ENCODE assay signal across 2 cellular contexts in genomic region chr5:149152317-149152746, GRCh38.
TF ChIP-seq lines count a peak whose summit lies in the region.

No MANE protein-coding gene starts in this region.

TF ChIP-seq in A549, 52 proteins besides CTCF, POLR2A, EP300 and RAD21 (continued from another document):
- no peak for TF ChIP-seq TFCP2L1 (CRISPR knock-in tag; IDR thresholded peaks at IDR 0.05)
- TF ChIP-seq HOXB13 (CRISPR knock-in tag; IDR thresholded peaks at IDR 0.05; ENCODE audit: low read depth), result no peak
- TF ChIP-seq HOXB5 (CRISPR knock-in tag; IDR thresholded peaks at IDR 0.05), result no peak
- TF ChIP-seq FOSL2 (IDR thresholded peaks at IDR 0.05), result no peak
- TF ChIP-seq FOSL2 (CRISPR knock-in tag; IDR thresholded peaks at IDR 0.05), result 0 out of 2 replicates have a peak, but pooled peaks have one; percentile 7
- TF ChIP-seq, protein P1, sequence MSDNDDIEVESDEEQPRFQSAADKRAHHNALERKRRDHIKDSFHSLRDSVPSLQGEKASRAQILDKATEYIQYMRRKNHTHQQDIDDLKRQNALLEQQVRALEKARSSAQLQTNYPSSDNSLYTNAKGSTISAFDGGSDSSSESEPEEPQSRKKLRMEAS (IDR thresholded peaks at IDR 0.05), result peak; percentile 55; the same call in 1 of the 2 replicates
- no peak for TF ChIP-seq SMC3 (IDR thresholded peaks at IDR 0.05)
- TF ChIP-seq ZFP36 (IDR thresholded peaks at IDR 0.05; ENCODE audit: borderline replicate concordance, partially characterized antibody), result no peak
- no peak for TF ChIP-seq SREBF2 (IDR thresholded peaks at IDR 0.05)
- TF ChIP-seq HES2 (IDR thresholded peaks at IDR 0.05), result no peak
- TF ChIP-seq CHD4 (IDR thresholded peaks at IDR 0.05; ENCODE audit: borderline replicate concordance), result no peak
- TF ChIP-seq CBX2 (IDR thresholded peaks at IDR 0.05; ENCODE audit: borderline replicate concordance, low read depth), result no peak
- TF ChIP-seq HDAC2 (IDR thresholded peaks at IDR 0.05), result no peak
- no peak for TF ChIP-seq RNF2 (IDR thresholded peaks at IDR 0.05; ENCODE audit: borderline replicate concordance, low read depth)

TF ChIP-seq in HepG2, 621 proteins besides CTCF, POLR2A, EP300 and RAD21 (continues in another document):
- TF ChIP-seq SALL1 (CRISPR knock-in tag; IDR thresholded peaks at IDR 0.05), result peak; percentile 77; the same call in 1 of the 2 replicates
- TF ChIP-seq ZNF646 (CRISPR knock-in tag; IDR thresholded peaks at IDR 0.05), result no peak
- TF ChIP-seq, protein P2, sequence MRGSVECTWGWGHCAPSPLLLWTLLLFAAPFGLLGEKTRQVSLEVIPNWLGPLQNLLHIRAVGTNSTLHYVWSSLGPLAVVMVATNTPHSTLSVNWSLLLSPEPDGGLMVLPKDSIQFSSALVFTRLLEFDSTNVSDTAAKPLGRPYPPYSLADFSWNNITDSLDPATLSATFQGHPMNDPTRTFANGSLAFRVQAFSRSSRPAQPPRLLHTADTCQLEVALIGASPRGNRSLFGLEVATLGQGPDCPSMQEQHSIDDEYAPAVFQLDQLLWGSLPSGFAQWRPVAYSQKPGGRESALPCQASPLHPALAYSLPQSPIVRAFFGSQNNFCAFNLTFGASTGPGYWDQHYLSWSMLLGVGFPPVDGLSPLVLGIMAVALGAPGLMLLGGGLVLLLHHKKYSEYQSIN (CRISPR knock-in tag; IDR thresholded peaks at IDR 0.05; ENCODE audit: borderline replicate concordance), result no peak
- TF ChIP-seq ZNF124 (CRISPR knock-in tag; IDR thresholded peaks at IDR 0.05), result no peak
- peak; percentile 15; the same call in 1 of the 2 replicates for TF ChIP-seq ZBTB7B (CRISPR knock-in tag; IDR thresholded peaks at IDR 0.05)
- no peak for TF ChIP-seq WIZ (CRISPR knock-in tag; IDR thresholded peaks at IDR 0.05)
- TF ChIP-seq FOSL1 (CRISPR knock-in tag; IDR thresholded peaks at IDR 0.05; ENCODE audit: borderline replicate concordance), result no peak
- peak in 1 of 2 experiments; percentile 74; a peak in 1 of 4 replicates for TF ChIP-seq ATF4 (CRISPR knock-in tag; IDR thresholded peaks at IDR 0.05)
- no peak for TF ChIP-seq KMT2B (CRISPR knock-in tag; IDR thresholded peaks at IDR 0.05)
- TF ChIP-seq, protein P3, sequence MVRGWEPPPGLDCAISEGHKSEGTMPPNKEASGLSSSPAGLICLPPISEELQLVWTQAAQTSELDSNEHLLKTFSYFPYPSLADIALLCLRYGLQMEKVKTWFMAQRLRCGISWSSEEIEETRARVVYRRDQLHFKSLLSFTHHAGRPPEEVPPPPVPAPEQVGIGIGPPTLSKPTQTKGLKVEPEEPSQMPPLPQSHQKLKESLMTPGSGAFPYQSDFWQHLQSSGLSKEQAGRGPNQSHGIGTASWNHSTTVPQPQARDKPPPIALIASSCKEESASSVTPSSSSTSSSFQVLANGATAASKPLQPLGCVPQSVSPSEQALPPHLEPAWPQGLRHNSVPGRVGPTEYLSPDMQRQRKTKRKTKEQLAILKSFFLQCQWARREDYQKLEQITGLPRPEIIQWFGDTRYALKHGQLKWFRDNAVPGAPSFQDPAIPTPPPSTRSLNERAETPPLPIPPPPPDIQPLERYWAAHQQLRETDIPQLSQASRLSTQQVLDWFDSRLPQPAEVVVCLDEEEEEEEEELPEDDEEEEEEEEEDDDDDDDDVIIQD (CRISPR knock-in tag; IDR thresholded peaks at IDR 0.05; ENCODE audit: low read depth), result peak; percentile 80; the same call in 1 of the 2 replicates
- TF ChIP-seq ATF6 (CRISPR knock-in tag; conservative IDR thresholded peaks at IDR 0.05), result no peak
- no peak for TF ChIP-seq YEATS4 (CRISPR knock-in tag; IDR thresholded peaks at IDR 0.05; ENCODE audit: borderline replicate concordance)
- TF ChIP-seq NCOA5 (CRISPR knock-in tag; IDR thresholded peaks at IDR 0.05), result no peak
- TF ChIP-seq, protein P4, sequence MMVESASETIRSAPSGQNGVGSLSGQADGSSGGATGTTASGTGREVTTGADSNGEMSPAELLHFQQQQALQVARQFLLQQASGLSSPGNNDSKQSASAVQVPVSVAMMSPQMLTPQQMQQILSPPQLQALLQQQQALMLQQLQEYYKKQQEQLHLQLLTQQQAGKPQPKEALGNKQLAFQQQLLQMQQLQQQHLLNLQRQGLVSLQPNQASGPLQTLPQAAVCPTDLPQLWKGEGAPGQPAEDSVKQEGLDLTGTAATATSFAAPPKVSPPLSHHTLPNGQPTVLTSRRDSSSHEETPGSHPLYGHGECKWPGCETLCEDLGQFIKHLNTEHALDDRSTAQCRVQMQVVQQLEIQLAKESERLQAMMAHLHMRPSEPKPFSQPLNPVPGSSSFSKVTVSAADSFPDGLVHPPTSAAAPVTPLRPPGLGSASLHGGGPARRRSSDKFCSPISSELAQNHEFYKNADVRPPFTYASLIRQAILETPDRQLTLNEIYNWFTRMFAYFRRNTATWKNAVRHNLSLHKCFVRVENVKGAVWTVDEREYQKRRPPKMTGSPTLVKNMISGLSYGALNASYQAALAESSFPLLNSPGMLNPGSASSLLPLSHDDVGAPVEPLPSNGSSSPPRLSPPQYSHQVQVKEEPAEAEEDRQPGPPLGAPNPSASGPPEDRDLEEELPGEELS (CRISPR knock-in tag; IDR thresholded peaks at IDR 0.05), result peak; percentile 78
- TF ChIP-seq PRDM4 (CRISPR knock-in tag; IDR thresholded peaks at IDR 0.05; ENCODE audit: borderline replicate concordance), result no peak
- peak; percentile 95 for TF ChIP-seq NR2F6 (IDR thresholded peaks at IDR 0.05)
- TF ChIP-seq NR2F6 (CRISPR knock-in tag; IDR thresholded peaks at IDR 0.05), result peak; percentile 96
- TF ChIP-seq REXO4 (CRISPR knock-in tag; IDR thresholded peaks at IDR 0.05; ENCODE audit: borderline replicate concordance), result no peak
- peak; percentile 73 for TF ChIP-seq BCL6 (CRISPR knock-in tag; IDR thresholded peaks at IDR 0.05)
- no peak for TF ChIP-seq GTF3A (CRISPR knock-in tag; conservative IDR thresholded peaks at IDR 0.05)
- no peak for TF ChIP-seq ZSCAN25 (CRISPR knock-in tag; IDR thresholded peaks at IDR 0.05)
- TF ChIP-seq RORA (CRISPR knock-in tag; IDR thresholded peaks at IDR 0.05), result peak; percentile 67; the same call in 1 of the 2 replicates
- TF ChIP-seq UBTF (CRISPR knock-in tag; IDR thresholded peaks at IDR 0.05), result no peak
- TF ChIP-seq ZNF790 (CRISPR knock-in tag; IDR thresholded peaks at IDR 0.05; ENCODE audit: borderline replicate concordance), result no peak
- TF ChIP-seq, protein P5, sequence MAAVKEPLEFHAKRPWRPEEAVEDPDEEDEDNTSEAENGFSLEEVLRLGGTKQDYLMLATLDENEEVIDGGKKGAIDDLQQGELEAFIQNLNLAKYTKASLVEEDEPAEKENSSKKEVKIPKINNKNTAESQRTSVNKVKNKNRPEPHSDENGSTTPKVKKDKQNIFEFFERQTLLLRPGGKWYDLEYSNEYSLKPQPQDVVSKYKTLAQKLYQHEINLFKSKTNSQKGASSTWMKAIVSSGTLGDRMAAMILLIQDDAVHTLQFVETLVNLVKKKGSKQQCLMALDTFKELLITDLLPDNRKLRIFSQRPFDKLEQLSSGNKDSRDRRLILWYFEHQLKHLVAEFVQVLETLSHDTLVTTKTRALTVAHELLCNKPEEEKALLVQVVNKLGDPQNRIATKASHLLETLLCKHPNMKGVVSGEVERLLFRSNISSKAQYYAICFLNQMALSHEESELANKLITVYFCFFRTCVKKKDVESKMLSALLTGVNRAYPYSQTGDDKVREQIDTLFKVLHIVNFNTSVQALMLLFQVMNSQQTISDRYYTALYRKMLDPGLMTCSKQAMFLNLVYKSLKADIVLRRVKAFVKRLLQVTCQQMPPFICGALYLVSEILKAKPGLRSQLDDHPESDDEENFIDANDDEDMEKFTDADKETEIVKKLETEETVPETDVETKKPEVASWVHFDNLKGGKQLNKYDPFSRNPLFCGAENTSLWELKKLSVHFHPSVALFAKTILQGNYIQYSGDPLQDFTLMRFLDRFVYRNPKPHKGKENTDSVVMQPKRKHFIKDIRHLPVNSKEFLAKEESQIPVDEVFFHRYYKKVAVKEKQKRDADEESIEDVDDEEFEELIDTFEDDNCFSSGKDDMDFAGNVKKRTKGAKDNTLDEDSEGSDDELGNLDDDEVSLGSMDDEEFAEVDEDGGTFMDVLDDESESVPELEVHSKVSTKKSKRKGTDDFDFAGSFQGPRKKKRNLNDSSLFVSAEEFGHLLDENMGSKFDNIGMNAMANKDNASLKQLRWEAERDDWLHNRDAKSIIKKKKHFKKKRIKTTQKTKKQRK (IDR thresholded peaks at IDR 0.05; ENCODE audit: low read length), result no peak
